In the genomic region with DNA sequence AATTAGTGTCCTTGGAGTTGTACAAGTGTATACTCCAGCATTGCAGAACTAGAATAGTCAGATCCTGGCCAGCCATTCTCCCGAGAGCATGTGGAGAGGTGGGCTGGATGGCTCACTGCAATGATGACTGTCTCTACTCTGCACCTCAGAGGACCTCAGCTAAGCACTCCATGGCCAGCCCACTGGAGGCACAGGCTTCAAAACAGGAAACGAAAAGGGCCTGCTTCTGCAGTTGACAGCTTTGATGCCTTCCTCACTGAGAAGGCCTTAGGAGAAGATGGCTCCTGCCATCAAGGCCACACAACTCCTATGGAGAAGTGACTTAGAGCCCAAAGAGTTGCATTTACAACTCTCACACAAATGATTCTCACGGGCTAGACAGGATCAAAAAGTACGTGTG, we compare ENCODE assay signal across 14 cellular contexts. TPM values are rescaled to one million over a fixed set of nuclear protein-coding genes. Genes with fewer than 3 reads are reported as not detected.
DNase-seq lines count a peak whose midpoint lies in the region; ATAC-seq and TF ChIP-seq lines count a peak whose summit lies in the region.
"Had no signal": no experiment of that assay in that cellular context is flagged by ENCODE, and none has a peak within 500 bp of the region (broad histone marks: within the 10 kb centered on the region; RNA-seq: fewer than 3 reads in every experiment).

No MANE protein-coding gene starts in this region.

- ATAC-seq in GM18861 (IDR thresholded peaks at IDR 0.05; ENCODE audit: unreplicated experiment) (no peak), gastrocnemius medialis (no peak), GM21390 (IDR thresholded peaks at IDR 0.05; ENCODE audit: unreplicated experiment) (no peak)

- H3K4me1 ChIP-seq in gastrocnemius medialis: no peaks in the 10 kb centered on the region
- H3K4me1 ChIP-seq: SJSA1 had no signal

- intact Hi-C loops in dendritic cell treated with granulocyte-macrophage colony-stimulating factor and Interleukin-4, amounts not matched to agents 40 ng/mL and 50 ng/mL, for 4 days (cut with micrococcal nuclease): no loop called here
- intact Hi-C loops in gastrocnemius medialis (cut with DNase I; ENCODE audit: low total_unique reads): no loop called here

- DNase-seq in GDM1 (lab: John Stamatoyannopoulos, UW): peak; percentile 12
- DNase-seq in iPS-NIHi7 (ENCODE audit: extremely low spot score): no peak
- DNase-seq in gastrocnemius medialis: no peak
- DNase-seq: activated CD4-positive, CD25-positive, alpha-beta regulatory T cell; amniotic stem cell; NCI-H146; NCI-H526 treated with DMSO at 0.1 percent for 48 hours; stimulated activated CD4-positive, alpha-beta T cell treated with anti-CD3 and anti-CD28 coated beads, Interleukin-2, amount 100 ng/mL, for 24 hours had no signal

- H3K4me3 Mint-ChIP-seq in T-helper 1 cell treated with Interleukin-12 subunit alpha and Interleukin-12 subunit beta and Interleukin-4 antibody, amounts not matched to agents 30 μg/mL and 1 μg/mL, for 36 hours: no peak overlapping the region
- H3K4me3 Mint-ChIP-seq in dendritic cell treated with granulocyte-macrophage colony-stimulating factor and Interleukin-4, amounts not matched to agents 40 ng/mL and 50 ng/mL, for 4 days: no peak overlapping the region

- no peaks in the 10 kb centered on the region for H3K36me3 ChIP-seq in gastrocnemius medialis
- H3K36me3 ChIP-seq: SJSA1 had no signal

- no peak for TF ChIP-seq POLR2A in gastrocnemius medialis (IDR thresholded peaks at IDR 0.05)

- H3K9me3 Mint-ChIP-seq in T-helper 1 cell treated with Interleukin-12 subunit alpha and Interleukin-12 subunit beta and Interleukin-4 antibody, amounts not matched to agents 30 μg/mL and 1 μg/mL, for 36 hours: no peaks in the 10 kb centered on the region
- no peaks in the 10 kb centered on the region for H3K9me3 Mint-ChIP-seq in dendritic cell treated with granulocyte-macrophage colony-stimulating factor and Interleukin-4, amounts not matched to agents 40 ng/mL and 50 ng/mL, for 4 days

- H3K4me1 Mint-ChIP-seq in T-helper 1 cell treated with Interleukin-12 subunit alpha and Interleukin-12 subunit beta and Interleukin-4 antibody, amounts not matched to agents 30 μg/mL and 1 μg/mL, for 36 hours (ENCODE audit: low read depth): peaks cover 28% of the 10 kb centered on the region
- H3K4me1 Mint-ChIP-seq in dendritic cell treated with granulocyte-macrophage colony-stimulating factor and Interleukin-4, amounts not matched to agents 40 ng/mL and 50 ng/mL, for 4 days (ENCODE audit: low read depth): peaks cover 27% of the 10 kb centered on the region

- no peaks in the 10 kb centered on the region for H3K9me3 ChIP-seq in gastrocnemius medialis

- no peaks in the 10 kb centered on the region for H3K27me3 Mint-ChIP-seq in T-helper 1 cell treated with Interleukin-12 subunit alpha and Interleukin-12 subunit beta and Interleukin-4 antibody, amounts not matched to agents 30 μg/mL and 1 μg/mL, for 36 hours (ENCODE audit: low read depth)
- H3K27me3 Mint-ChIP-seq in dendritic cell treated with granulocyte-macrophage colony-stimulating factor and Interleukin-4, amounts not matched to agents 40 ng/mL and 50 ng/mL, for 4 days: no peaks in the 10 kb centered on the region

- peak overlapping the region; percentile 90 for H3K27ac ChIP-seq in 22Rv1
- no peak overlapping the region for H3K27ac ChIP-seq in gastrocnemius medialis
- H3K27ac ChIP-seq: SJSA1 had no signal

- H3K4me3 ChIP-seq in gastrocnemius medialis: no peak overlapping the region
- H3K4me3 ChIP-seq: SJSA1 had no signal

- TF ChIP-seq CTCF in 22Rv1 (IDR thresholded peaks at IDR 0.05) (no peak), gastrocnemius medialis (IDR thresholded peaks at IDR 0.05 in 4 of 5, conservative IDR thresholded peaks at IDR 0.05 in 1 of 5) (no peak)

- in situ Hi-C loops in gastrocnemius medialis (cut with MboI; ENCODE audit: low sequenced_read_pairs in 4 of 4): no loop called here

- no peaks in the 10 kb centered on the region for H3K36me3 Mint-ChIP-seq in T-helper 1 cell treated with Interleukin-12 subunit alpha and Interleukin-12 subunit beta and Interleukin-4 antibody, amounts not matched to agents 30 μg/mL and 1 μg/mL, for 36 hours (ENCODE audit: low read depth)
- no peaks in the 10 kb centered on the region for H3K36me3 Mint-ChIP-seq in dendritic cell treated with granulocyte-macrophage colony-stimulating factor and Interleukin-4, amounts not matched to agents 40 ng/mL and 50 ng/mL, for 4 days (ENCODE audit: low read depth)

- H3K27ac Mint-ChIP-seq in T-helper 1 cell treated with Interleukin-12 subunit alpha and Interleukin-12 subunit beta and Interleukin-4 antibody, amounts not matched to agents 30 μg/mL and 1 μg/mL, for 36 hours: peak overlapping the region; percentile 78
- peak overlapping the region; percentile 69 for H3K27ac Mint-ChIP-seq in dendritic cell treated with granulocyte-macrophage colony-stimulating factor and Interleukin-4, amounts not matched to agents 40 ng/mL and 50 ng/mL, for 4 days

- H3K27me3 ChIP-seq in gastrocnemius medialis: no peaks in the 10 kb centered on the region
- H3K27me3 ChIP-seq: SJSA1 had no signal

RNA-seq across cellular contexts. Expression of gene POLD4, which starts 9.1 kb away (rescaled TPM):
- total RNA-seq in gastrocnemius medialis: 100 to 1,000 TPM in 2 of 4 donors, 10 to 100 TPM in 2; 57.4 to 115 (median 87.9) TPM

RNA-seq across cellular contexts. Expression of gene CLCF1, which starts 29.1 kb away (rescaled TPM):
- 1 to 10 TPM in 2 of 4 donors, under 1 TPM in 2; 0.24 to 2.7 (median 0.91) TPM for total RNA-seq in gastrocnemius medialis

RNA-seq across cellular contexts. Expression of gene SSH3, which starts 40.9 kb away (rescaled TPM):
- 10 to 100 TPM in 2 of 4 donors, 1 to 10 TPM in 2; 7.9 to 16.3 (median 11.9) TPM for total RNA-seq in gastrocnemius medialis

RNA-seq across cellular contexts. Expression of gene RAD9A, which starts 47.5 kb away (rescaled TPM):
- total RNA-seq in gastrocnemius medialis: 10 to 100 TPM in 2 of 4 donors, 1 to 10 TPM in 2; 5.2 to 14.7 (median 7.7) TPM

RNA-seq across cellular contexts. Expression of gene ANKRD13D, which starts 55.2 kb away (rescaled TPM):
- 10 to 100 TPM in 1 of 4 donors, 1 to 10 TPM in 3; 5.8 to 10.6 (median 9.7) TPM for total RNA-seq in gastrocnemius medialis
